8 cellular contexts compared by ENCODE assay signal in the genomic region with DNA sequence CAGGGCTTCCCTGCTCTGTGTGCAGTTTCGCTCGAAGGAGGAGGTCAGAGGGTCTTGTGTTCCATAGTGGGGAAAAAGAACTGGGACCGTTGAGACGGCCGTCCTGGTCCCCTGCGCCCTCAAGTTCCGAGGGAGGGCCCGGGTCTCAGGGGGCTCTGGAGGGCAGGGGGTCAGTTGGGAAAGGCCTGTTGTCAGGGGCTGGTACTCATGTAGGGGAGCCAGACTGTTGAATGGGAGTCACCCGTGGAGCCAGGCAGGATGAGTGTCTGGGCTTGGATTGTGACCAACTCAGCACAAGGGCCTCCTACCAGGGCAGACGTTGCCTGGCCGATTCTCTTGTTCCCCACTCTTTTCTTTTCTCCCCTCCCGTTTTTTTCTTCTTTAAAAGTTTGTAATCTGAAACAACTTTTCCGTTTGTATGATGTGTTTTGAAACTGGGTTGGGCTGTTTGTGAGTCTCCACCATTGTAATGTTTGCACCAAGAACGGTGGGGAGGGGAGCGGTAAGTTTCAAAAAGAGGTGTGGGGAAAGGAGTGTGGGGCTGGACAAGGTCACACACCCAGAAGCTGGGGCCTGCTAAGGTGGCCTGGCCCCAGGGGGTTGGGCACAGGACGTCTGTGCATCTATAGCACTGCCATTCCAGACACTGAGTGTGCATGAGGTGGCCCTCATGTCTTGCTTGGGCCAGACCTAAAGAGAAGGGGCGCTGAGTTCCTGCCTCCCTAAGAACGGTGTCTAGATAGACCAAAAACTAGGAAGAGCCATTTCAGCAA. TPM values are rescaled to one million over a fixed set of nuclear protein-coding genes. Genes with fewer than 3 reads are reported as not detected.
DNase-seq lines count a peak whose midpoint lies in the region; ATAC-seq, FAIRE-seq and TF ChIP-seq lines count a peak whose summit lies in the region.

No MANE protein-coding gene starts in this region.

- peak overlapping the region; percentile 44 for H3K27ac ChIP-seq in PC-9
- H3K27ac ChIP-seq in brain microvascular endothelial cell = peak overlapping the region; percentile 0
- H3K27ac ChIP-seq in keratinocyte (ENCODE audit: control insufficient read depth, insufficient read depth, low read length) = peak overlapping the region; percentile 47

- peak overlapping the region; percentile 79 for H3K9ac ChIP-seq in keratinocyte (ENCODE audit: control insufficient read depth, extremely low read depth, insufficient read depth, low read length)

- peak in 1 of 2 experiments; percentile 46 for DNase-seq in PC-9
- peak; percentile 55 for DNase-seq in brain microvascular endothelial cell
- DNase-seq in keratinocyte (ENCODE audit: low read depth, low spot score) = no peak
- peak; percentile 36 for DNase-seq in stimulated activated CD4-positive, alpha-beta T cell treated with anti-CD3 and anti-CD28 coated beads, Interleukin-4, amount 100 ng/mL, for 24 hours
- DNase-seq in inferior parietal cortex (ENCODE audit: extremely low spot score) = no peak
- no peak for DNase-seq in NCI-H1048 (lab: John Stamatoyannopoulos, UW)
- DNase-seq in MV-4-11 (lab: John Stamatoyannopoulos, UW) = no peak

- H3K4me2 ChIP-seq in PC-9 (peak overlapping the region; percentile 80), keratinocyte (ENCODE audit: control insufficient read depth, extremely low read depth, insufficient read depth, low read depth, low read length) (peak overlapping the region; percentile 84)

- TF ChIP-seq CTCF in PC-9 (conservative IDR thresholded peaks at IDR 0.05) = no peak
- TF ChIP-seq CTCF in brain microvascular endothelial cell (IDR thresholded peaks at IDR 0.05; ENCODE audit: low read depth, low read length, missing control alignments) = no peak
- no peak for TF ChIP-seq CTCF in keratinocyte (optimal IDR thresholded peaks at IDR 0.05 in 1 of 3, IDR thresholded peaks at IDR 0.05 in 1 of 3, conservative IDR thresholded peaks at IDR 0.05 in 1 of 3; ENCODE audit: extremely low read depth in 1 of 3, insufficient read depth in 2 of 3, low read length in 3 of 3)

- no peaks in the 10 kb centered on the region for H3F3A ChIP-seq in PC-9 (ENCODE audit: insufficient read depth, low read depth)

- H3K4me1 ChIP-seq in PC-9 (replicated peaks; ENCODE audit: insufficient read depth) = 0 out of 2 replicates have a peak, but pooled peaks cover 6% of the 10 kb centered on the region
- peaks cover 12% of the 10 kb centered on the region for H3K4me1 ChIP-seq in keratinocyte (ENCODE audit: control insufficient read depth, extremely low read depth, insufficient read depth, low read length)

- H3K4me3 ChIP-seq in PC-9 (peak overlapping the region; percentile 71), brain microvascular endothelial cell (ENCODE audit: low read depth, low read length) (peak overlapping the region; percentile 72), keratinocyte (ENCODE audit: control insufficient read depth in 2 of 3, extremely low read depth in 1 of 3, insufficient read depth in 2 of 3, low read depth in 1 of 3, low read length in 3 of 3) (peak overlapping the region; percentile 70 to 79 (median 78))

- POLR2A ChIA-PET in PC-9 (lab: Charles Lee; ENCODE audit: unreplicated experiment) = no interaction called here

- dilution Hi-C loops in keratinocyte (cut with MboI; ENCODE audit: extremely low pct_ligation_motif_present, low sequenced_read_pairs) = no loop called here

- CTCF ChIA-PET in PC-9 (lab: Charles Lee) = no interaction called here

- H3K79me2 ChIP-seq in PC-9 (ENCODE audit: low read depth) = peaks cover 58% of the 10 kb centered on the region
- peaks cover 61% of the 10 kb centered on the region for H3K79me2 ChIP-seq in keratinocyte (ENCODE audit: control insufficient read depth, insufficient read depth, low read length)

- H4K20me1 ChIP-seq in PC-9 (ENCODE audit: insufficient read depth) (no peaks in the 10 kb centered on the region), keratinocyte (ENCODE audit: control insufficient read depth, extremely low read depth, insufficient read depth, low read length) (peaks cover 3% of the 10 kb centered on the region)

- H3K27me3 ChIP-seq in PC-9 (ENCODE audit: insufficient read depth, low read depth) (no peaks in the 10 kb centered on the region), brain microvascular endothelial cell (replicated peaks) (no peaks in the 10 kb centered on the region), keratinocyte (ENCODE audit: control insufficient read depth, extremely low read depth, insufficient read depth, low read length) (no peaks in the 10 kb centered on the region)

- no peaks in the 10 kb centered on the region for H3K9me1 ChIP-seq in keratinocyte (ENCODE audit: control insufficient read depth, extremely low read depth, insufficient read depth, low read length)

- intact Hi-C loops in PC-9 (cut with micrococcal nuclease; ENCODE audit: unreplicated experiment) = loop anchor here (5.0 kb wide), 1 partner anchor 75 kb away; no protein-coding TSS in a partner anchor

- H3K9me2 ChIP-seq in PC-9 (ENCODE audit: insufficient read depth) = no peaks in the 10 kb centered on the region

- peak overlapping the region; percentile 75 for H2AFZ ChIP-seq in PC-9
- no peak overlapping the region for H2AFZ ChIP-seq in keratinocyte (ENCODE audit: control insufficient read depth, low read length)

- ATAC-seq in GM21447 (IDR thresholded peaks at IDR 0.05; ENCODE audit: unreplicated experiment) = peak; percentile 8

- no TSS peak for BruUV-seq in PC-9 (replicated peaks; lab: Mats Ljungman, UMichigan)

- H3K9me3 ChIP-seq in PC-9 (ENCODE audit: insufficient read depth, low read depth) = no peaks in the 10 kb centered on the region
- H3K9me3 ChIP-seq in keratinocyte (ENCODE audit: control insufficient read depth, low read depth, low read length) = no peaks in the 10 kb centered on the region

- no peaks in the 10 kb centered on the region for H3K36me3 ChIP-seq in PC-9 (ENCODE audit: low read depth)
- no peaks in the 10 kb centered on the region for H3K36me3 ChIP-seq in brain microvascular endothelial cell (replicated peaks)
- H3K36me3 ChIP-seq in keratinocyte (ENCODE audit: control insufficient read depth in 2 of 2, extremely low read depth in 1 of 2, insufficient read depth in 2 of 2, low read length in 2 of 2) = no peaks in the 10 kb centered on the region

- no peak for FAIRE-seq in keratinocyte (lab: Jason Lieb, UNC)

- in situ Hi-C loops in brain microvascular endothelial cell (cut with HindIII; ENCODE audit: low pct_ligation_motif_present, low sequenced_read_pairs) = no loop called here

RNA-seq across cellular contexts. Expression of a gene that starts 1.1 kb away (rescaled TPM):
- total RNA-seq in PC-9 (2021) = 37.1 and 51.6 TPM in 2 replicates
- 27.3 to 51.8 TPM (median 47.2 TPM) in 3 replicates for polyA plus RNA-seq in keratinocyte
- 3.7 TPM for polyA plus RNA-seq in keratinocyte (2011; ENCODE audit: low read depth)
- polyA plus RNA-seq in keratinocyte (2011; cell fraction: cytosol; rRNA removed) = 41.5 and 48.3 TPM in 2 replicates
- 32.1 and 49.5 TPM in 2 replicates for polyA plus RNA-seq in keratinocyte (2011; cell fraction: nucleus; rRNA removed)
- 17.9 and 37.6 TPM in 2 replicates for polyA plus RNA-seq in keratinocyte (2012; ENCODE audit: low replicate concordance)
- polyA minus RNA-seq in keratinocyte = 21.9 to 61.9 TPM (median 33.9 TPM) in 3 replicates
- 51.4 TPM for polyA minus RNA-seq in keratinocyte (2011; cell fraction: cytosol; rRNA and poly(A)+ RNA removed)
- polyA minus RNA-seq in keratinocyte (2011; cell fraction: nucleus; rRNA and poly(A)+ RNA removed) = 16.2 and 16.3 TPM in 2 replicates

Comparison
In these comparisons a context has a peak if more than half of its experiments do, and no peak if none do; other contexts are left out.
1. DNase-seq: peak in brain microvascular endothelial cell (single experiment) and stimulated activated CD4-positive, alpha-beta T cell treated with anti-CD3 and anti-CD28 coated beads, Interleukin-4, amount 100 ng/mL, for 24 hours (single experiment); none in keratinocyte (single experiment), inferior parietal cortex (single experiment), NCI-H1048 (single experiment) and MV-4-11 (single experiment).
2. Peak in every context shown above with its lines, with median percentiles within 50 percentile points of each other: H3K27ac ChIP-seq and H3K4me3 ChIP-seq.